Comparison of ENCODE assay signal across 1 cellular context in the genomic region with DNA sequence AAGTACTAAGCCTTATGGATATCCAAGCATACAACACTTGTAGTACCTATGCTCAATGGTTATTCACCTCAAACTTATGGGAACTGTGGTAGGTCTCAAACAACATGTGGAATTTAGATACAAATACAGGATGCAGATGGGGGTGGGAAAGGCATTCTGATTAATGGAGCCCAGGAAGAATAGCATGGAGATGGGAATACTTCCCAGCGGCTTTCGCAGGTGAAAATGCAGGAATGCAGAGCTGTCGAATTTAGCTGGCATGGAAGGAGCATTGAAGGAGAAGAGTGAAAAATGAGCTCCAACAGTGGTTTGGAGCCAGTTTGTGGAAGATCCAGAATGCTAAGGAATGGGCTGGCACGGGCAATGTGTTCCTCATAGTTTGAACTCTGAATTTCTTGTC.
TF ChIP-seq lines count a peak whose summit lies in the region.

No MANE protein-coding gene starts in this region.

TF ChIP-seq in GM23338, 12 proteins besides CTCF, POLR2A, EP300 and RAD21 (continued from another document):
- peak; percentile 22; the same call in 1 of the 2 replicates for TF ChIP-seq ZNF462 (CRISPR knock-in tag; IDR thresholded peaks at IDR 0.05)
